ENCODE assay signal across 23 cellular contexts in genomic region chr10:43344051-43344450, GRCh38. TPM values are rescaled to one million over a fixed set of nuclear protein-coding genes. Genes with fewer than 3 reads are reported as not detected.
DNase-seq lines count a peak whose midpoint lies in the region; ATAC-seq and TF ChIP-seq lines count a peak whose summit lies in the region.
"Had no signal": no experiment of that assay in that cellular context is flagged by ENCODE, and none has a peak within 500 bp of the region (broad histone marks: within the 10 kb centered on the region; RNA-seq: fewer than 3 reads in every experiment).

No MANE protein-coding gene starts in this region.

- H3K27me3 ChIP-seq in breast epithelium (no peaks in the 10 kb centered on the region), left lung (peaks cover 0 to 2% of the 10 kb centered on the region in 2 donors)

- no TSS peak for BruUV-seq in MCF 10A (replicated peaks; lab: Mats Ljungman, UMichigan)

- H3K4me1 ChIP-seq in breast epithelium (no peaks in the 10 kb centered on the region), left lung (peaks cover 0 to 12% of the 10 kb centered on the region in 2 donors)

- H3K27ac Mint-ChIP-seq in MCF 10A (ENCODE audit: low read depth, unreplicated experiment) = peak overlapping the region; percentile 7
- H3K27ac Mint-ChIP-seq in glutamatergic neuron (ENCODE audit: unreplicated experiment) = no peak overlapping the region
- H3K27ac Mint-ChIP-seq: B cell; CD4-positive, alpha-beta T cell; HFFc6 had no signal

- no peaks in the 10 kb centered on the region for H3K9me3 Mint-ChIP-seq in MCF 10A (ENCODE audit: unreplicated experiment)
- H3K9me3 Mint-ChIP-seq in glutamatergic neuron (ENCODE audit: unreplicated experiment) = peaks cover 4% of the 10 kb centered on the region
- H3K9me3 Mint-ChIP-seq: CD4-positive, alpha-beta T cell; HFFc6 had no signal

- intact Hi-C loops in MCF 10A (cut with micrococcal nuclease) (no loop called here), breast epithelium (cut with DNase I; ENCODE audit: low total_unique reads) (no loop called here), left lung (cut with DNase I) (loop anchor here in 1 of 2 donors (10.0 kb wide), 1 partner anchor 49 kb away; no protein-coding TSS in a partner anchor)

- no peak for ATAC-seq in left lung
- ATAC-seq: Right ventricle myocardium inferior had no signal

- no peak for TF ChIP-seq POLR2A in breast epithelium (IDR thresholded peaks at IDR 0.05)

- POLR2A ChIA-PET in MCF 10A (lab: Yijun Ruan, JAX) = no interaction called here

- H3K36me3 ChIP-seq in breast epithelium = no peaks in the 10 kb centered on the region
- H3K36me3 ChIP-seq in left lung = no peaks in the 10 kb centered on the region

- H3K9me3 ChIP-seq in breast epithelium = no peaks in the 10 kb centered on the region
- H3K9me3 ChIP-seq in left lung = no peaks in the 10 kb centered on the region

- H3K4me3 ChIP-seq in breast epithelium = no peak overlapping the region
- H3K4me3 ChIP-seq in left lung = no peak overlapping the region
- H3K4me3 ChIP-seq: SK-N-MC had no signal

- no peaks in the 10 kb centered on the region for H3K36me3 Mint-ChIP-seq in MCF 10A (ENCODE audit: insufficient read depth, unreplicated experiment)
- peaks cover 4% of the 10 kb centered on the region for H3K36me3 Mint-ChIP-seq in glutamatergic neuron (ENCODE audit: unreplicated experiment)

- no peaks in the 10 kb centered on the region for H3K27me3 Mint-ChIP-seq in MCF 10A (ENCODE audit: insufficient read depth, unreplicated experiment)
- H3K27me3 Mint-ChIP-seq in glutamatergic neuron (ENCODE audit: unreplicated experiment) = peaks cover 6% of the 10 kb centered on the region

- TF ChIP-seq CTCF in MCF 10A (IDR thresholded peaks at IDR 0.05; ENCODE audit: unreplicated experiment) = no peak
- TF ChIP-seq CTCF in breast epithelium (IDR thresholded peaks at IDR 0.05) = no peak
- TF ChIP-seq CTCF in glutamatergic neuron (IDR thresholded peaks at IDR 0.05; ENCODE audit: partially characterized antibody, unreplicated experiment) = no peak
- TF ChIP-seq CTCF in left lung (IDR thresholded peaks at IDR 0.05) = no peak

- CTCF ChIA-PET in MCF 10A (lab: Yijun Ruan, JAX) = interaction anchor here (0.9 to 4.2 kb wide), 2 partner anchors 51 to 59 kb away, joined by 3 to 32 read pairs; no protein-coding TSS in a partner anchor

- no peak overlapping the region for H3K27ac ChIP-seq in breast epithelium
- H3K27ac ChIP-seq in left lung = no peak overlapping the region
- H3K27ac ChIP-seq: HL-60, SK-N-MC had no signal

- H3K4me3 Mint-ChIP-seq in MCF 10A (ENCODE audit: unreplicated experiment) (no peak overlapping the region), glutamatergic neuron (ENCODE audit: unreplicated experiment) (no peak overlapping the region)
- H3K4me3 Mint-ChIP-seq: B cell; CD4-positive, alpha-beta T cell; HFFc6 had no signal

- DNase-seq in MCF 10A (ENCODE audit: unreplicated experiment) (peak; percentile 28), breast epithelium (ENCODE audit: low spot score in 2 of 2) (no peak), RKO (ENCODE audit: low spot score) (peak; percentile 25), iPS-NIHi11 (ENCODE audit: low spot score) (peak; percentile 2), glutamatergic neuron (no peak), occipital lobe (lab: John Stamatoyannopoulos, UW) (no peak), left lung (no peak)
- DNase-seq: ACHN; CD4-positive, alpha-beta T cell; DND-41; GF-D8; GOT3; HFFc6; KG1; MM.1S; NCI-H1105 treated with DMSO at 0.1 percent for 48 hours; NCI-H187 treated with DMSO at 0.1 percent for 48 hours; NCI-H510A treated with DMSO at 0.1 percent for 48 hours; OCI-M1 had no signal

- H3K4me1 Mint-ChIP-seq in MCF 10A (ENCODE audit: insufficient read depth, unreplicated experiment) (peaks cover 26% of the 10 kb centered on the region), glutamatergic neuron (ENCODE audit: low read depth, unreplicated experiment) (peaks cover 4% of the 10 kb centered on the region)

RNA-seq across cellular contexts. Expression of gene FXYD4, which starts 27.4 kb away (rescaled TPM):
- total RNA-seq in MCF 10A (2022) (not detected in 2 replicates), breast epithelium (not detected), glutamatergic neuron (ENCODE audit: unreplicated experiment) (not detected), occipital lobe (not detected), left lung (1 to 10 TPM; 1.0 to 6.0 TPM)
- total RNA-seq: B cell; CD4-positive, alpha-beta T cell; HFFc6; Right ventricle myocardium inferior had no signal

Comparison
In these comparisons a context has a peak if more than half of its experiments do, and no peak if none do; other contexts are left out.
1. DNase-seq: peak in MCF 10A (single experiment), RKO (single experiment) and iPS-NIHi11 (single experiment); none in breast epithelium (0 of 2), glutamatergic neuron (single experiment), occipital lobe (single experiment) and left lung (0 of 2).